ENCODE assay signal across 24 cellular contexts in the genomic region with DNA sequence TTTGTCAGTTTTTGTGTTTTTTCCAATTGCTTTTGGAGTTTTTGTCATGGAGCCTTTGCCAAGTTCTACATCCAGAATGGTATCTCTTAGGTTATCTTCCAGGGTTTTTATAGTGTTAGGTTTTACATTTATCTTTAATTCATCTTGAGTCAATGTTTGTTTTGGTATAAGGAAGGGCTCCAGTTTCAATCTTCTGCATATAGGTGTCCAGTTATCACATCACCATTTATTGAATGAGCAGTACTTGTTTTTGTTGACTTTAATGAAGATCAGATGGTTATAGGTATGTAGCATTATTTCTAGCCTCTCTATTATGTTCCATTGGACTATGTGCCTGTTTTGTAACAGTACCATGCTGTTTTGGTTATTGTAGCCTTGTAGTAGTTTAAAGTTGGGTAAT.
"Had no signal": no experiment of that assay in that cellular context is flagged by ENCODE, and none has a peak within 500 bp of the region (broad histone marks: within the 10 kb centered on the region; RNA-seq: fewer than 3 reads in every experiment).

No MANE protein-coding gene starts in this region.

- H3K79me2 ChIP-seq: parathyroid adenoma had no signal

- H3K4me3 ChIP-seq: left ventricle myocardium inferior, lung, neural progenitor cell, right atrium auricular region, right lobe of liver, smooth muscle cell, tibial nerve, uterus had no signal

- H3K27ac ChIP-seq: left ventricle myocardium inferior, neural progenitor cell, neutrophil, parathyroid adenoma, right atrium auricular region, right lobe of liver, tibial nerve, uterus had no signal

- H3K27me3 ChIP-seq: neural progenitor cell, neutrophil, right atrium auricular region, right lobe of liver, tibial nerve, uterus had no signal

- H3K9ac ChIP-seq: neural progenitor cell, parathyroid adenoma had no signal

- ATAC-seq: natural killer cell; right lobe of liver; stimulated activated memory B cell treated with anti-CD40 and anti-IgM and Interleukin-4, amounts not matched to agents 10 μg/mL and 1 μg/mL and 100 μg/mL, for 72 hours; stimulated activated naive CD8-positive, alpha-beta T cell treated with anti-CD3 and anti-CD28 coated beads, Interleukin-15, amount 100 ng/mL, for 72 hours had no signal

- H3K9me3 ChIP-seq: neutrophil, right atrium auricular region, right lobe of liver, tibial nerve, uterus had no signal

- H2AFZ ChIP-seq: neural progenitor cell, parathyroid adenoma had no signal

- H3K36me3 ChIP-seq: left ventricle myocardium inferior, neural progenitor cell, neutrophil, right atrium auricular region, right lobe of liver, tibial nerve, uterus had no signal

- H3K4me1 ChIP-seq: left ventricle myocardium inferior, neural progenitor cell, parathyroid adenoma, right atrium auricular region, right lobe of liver, tibial nerve, uterus had no signal

- H3K4me2 ChIP-seq: neural progenitor cell, smooth muscle cell had no signal

- DNase-seq: islet precursor cell; left ventricle myocardium inferior; mesendoderm; naive B cell; natural killer cell; nephron progenitor cell; occipital lobe; right lobe of liver; stimulated activated CD4-positive, alpha-beta T cell treated with anti-CD3 and anti-CD28 coated beads, Interleukin-1b, Interleukin-23, amount 100 ng/mL, for 48 hours; stimulated activated CD4-positive, alpha-beta T cell treated with anti-CD3 and anti-CD28 coated beads, Interleukin-2, amount 100 ng/mL, for 48 hours; stimulated activated CD4-positive, alpha-beta T cell treated with anti-CD3 and anti-CD28 coated beads, Interleukin-4, amount 100 ng/mL, for 4 hours; stimulated activated CD8-positive, alpha-beta memory T cell treated with anti-CD3 and anti-CD28 coated beads, Interleukin-4, amount 100 ng/mL, for 48 hours; stimulated activated naive CD4-positive, alpha-beta T cell treated with Interleukin-2 at 50 U/mL for 16 hours; stimulated activated naive CD8-positive, alpha-beta T cell treated with anti-CD3 and anti-CD28 coated beads, Interleukin-15, amount 100 ng/mL, for 72 hours; substantia nigra; uterus had no signal
